ENCODE assay signal across 14 cellular contexts in the genomic region with DNA sequence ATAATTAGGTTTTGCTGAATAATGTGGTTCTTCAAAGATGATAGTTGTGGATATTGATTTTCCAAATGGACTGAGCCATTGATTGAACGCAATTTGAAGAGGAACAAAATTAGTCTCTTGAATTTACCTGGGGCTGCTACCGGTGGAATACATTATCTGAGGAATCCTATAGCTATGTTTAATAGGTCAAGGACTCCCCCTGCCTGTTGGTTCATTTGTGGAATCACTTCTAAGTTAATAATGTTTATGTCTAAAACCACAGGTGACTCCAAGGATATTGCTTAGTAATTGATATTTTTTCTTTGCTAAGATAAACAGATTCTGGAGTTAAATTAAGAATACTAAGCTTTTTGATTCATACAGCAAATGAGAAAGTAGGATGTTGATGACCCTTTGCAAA.
DNase-seq lines count a peak whose midpoint lies in the region; ATAC-seq, FAIRE-seq and TF ChIP-seq lines count a peak whose summit lies in the region.
"Had no signal": no experiment of that assay in that cellular context is flagged by ENCODE, and none has a peak within 500 bp of the region (broad histone marks: within the 10 kb centered on the region; RNA-seq: fewer than 3 reads in every experiment).

No MANE protein-coding gene starts in this region.

- H4K20me1 ChIP-seq in OCI-LY1 (ENCODE audit: insufficient read depth, low read length) (no peaks in the 10 kb centered on the region), Karpas-422 (ENCODE audit: insufficient read depth, low read depth, low read length) (no peaks in the 10 kb centered on the region)
- H4K20me1 ChIP-seq: BLaER1 had no signal

- H3K79me2 ChIP-seq in OCI-LY1 (ENCODE audit: insufficient read depth, low read length) (no peaks in the 10 kb centered on the region), Karpas-422 (ENCODE audit: low read length) (no peaks in the 10 kb centered on the region)

- peaks cover 7% of the 10 kb centered on the region for H3K9me3 Mint-ChIP-seq in natural killer cell treated with Interleukin-12 subunit alpha and Interleukin-12 subunit beta and Interleukin-15 and Interleukin-18, amount 100 ng/mL, for 72 hours

- H3K27me3 ChIP-seq in OCI-LY1 (ENCODE audit: insufficient read depth, low read length) (no peaks in the 10 kb centered on the region), foreskin keratinocyte (no peaks in the 10 kb centered on the region), Karpas-422 (ENCODE audit: low read length) (no peaks in the 10 kb centered on the region)
- H3K27me3 ChIP-seq: BLaER1 had no signal

- TF ChIP-seq CTCF in OCI-LY1 (IDR thresholded peaks at IDR 0.05; ENCODE audit: low read length) (peak; percentile 39; the same call in 1 of the 2 replicates), foreskin keratinocyte (conservative IDR thresholded peaks at IDR 0.05) (peak; percentile 36)

- H3K36me3 Mint-ChIP-seq in natural killer cell treated with Interleukin-12 subunit alpha and Interleukin-12 subunit beta and Interleukin-15 and Interleukin-18, amount 100 ng/mL, for 72 hours: no peaks in the 10 kb centered on the region
- H3K36me3 Mint-ChIP-seq: naive thymus-derived CD8-positive, alpha-beta T cell had no signal

- H3K9me3 ChIP-seq in OCI-LY1 (ENCODE audit: low read length): no peaks in the 10 kb centered on the region
- H3K9me3 ChIP-seq in Karpas-422 (ENCODE audit: low read length): no peaks in the 10 kb centered on the region; the same call in none of the 2 replicates

- no peak overlapping the region for H3K4me2 ChIP-seq in OCI-LY1 (ENCODE audit: low read length)
- no peak overlapping the region for H3K4me2 ChIP-seq in Karpas-422 (ENCODE audit: low read depth, low read length, poor library complexity, severe bottlenecking)
- H3K4me2 ChIP-seq: BLaER1 had no signal

- H3K27ac Mint-ChIP-seq in natural killer cell treated with Interleukin-12 subunit alpha and Interleukin-12 subunit beta and Interleukin-15 and Interleukin-18, amount 100 ng/mL, for 72 hours: no peak overlapping the region
- H3K27ac Mint-ChIP-seq: naive thymus-derived CD8-positive, alpha-beta T cell had no signal

- DNase-seq in ACHN (peak; percentile 13), HPDE6-E6E7 (ENCODE audit: extremely low spot score) (peak; percentile 3), foreskin keratinocyte (peak in 1 of 2 donors; percentile 34), cerebellar nuclear complex (lab: John Stamatoyannopoulos, UW) (no peak), Karpas-422 (no peak), RCC 7860 (ENCODE audit: low spot score) (no peak)
- no peak for DNase-seq in natural killer cell treated with Interleukin-12 subunit alpha and Interleukin-12 subunit beta and Interleukin-15 and Interleukin-18, amount 100 ng/mL, for 72 hours (ENCODE audit: low spot score)
- DNase-seq: activated CD8-positive, alpha-beta memory T cell treated with anti-CD3 and anti-CD28 coated beads, Interleukin-2, amount 50 U/mL, for 48 hours; aorta; naive thymus-derived CD8-positive, alpha-beta T cell; NK-92 treated with Interleukin-12 subunit alpha and Interleukin-12 subunit beta, amount 100 ng/mL, for 24 hours; T-helper 9 cell had no signal

- in situ Hi-C loops in ACHN (cut with HindIII; ENCODE audit: low pct_ligation_motif_present, low pct_unique_long_range_greater_than_20kb, low sequenced_read_pairs): no loop called here

- no peaks in the 10 kb centered on the region for H3F3A ChIP-seq in OCI-LY1 (ENCODE audit: insufficient read depth, low read length)

- H3K9ac ChIP-seq in OCI-LY1 (ENCODE audit: low read length) (no peak overlapping the region), Karpas-422 (ENCODE audit: low read length) (no peak overlapping the region)
- H3K9ac ChIP-seq: BLaER1 had no signal

- no peak overlapping the region for H3K4me3 ChIP-seq in OCI-LY1 (ENCODE audit: low read depth, low read length, poor library complexity, severe bottlenecking)
- no peak overlapping the region for H3K4me3 ChIP-seq in Karpas-422 (ENCODE audit: low read length)
- H3K4me3 ChIP-seq: BLaER1 had no signal

- H3K4me3 Mint-ChIP-seq in natural killer cell treated with Interleukin-12 subunit alpha and Interleukin-12 subunit beta and Interleukin-15 and Interleukin-18, amount 100 ng/mL, for 72 hours: no peak overlapping the region
- H3K4me3 Mint-ChIP-seq: naive thymus-derived CD8-positive, alpha-beta T cell had no signal

- H2AFZ ChIP-seq in OCI-LY1 (ENCODE audit: low read length): no peak overlapping the region
- H2AFZ ChIP-seq in Karpas-422 (ENCODE audit: low read length): no peak overlapping the region

- H3K9me2 ChIP-seq in OCI-LY1 (ENCODE audit: low read depth, low read length) (no peaks in the 10 kb centered on the region), Karpas-422 (replicated peaks; ENCODE audit: insufficient read depth, low read length) (no peaks in the 10 kb centered on the region)

- H3K36me3 ChIP-seq in OCI-LY1 (ENCODE audit: insufficient read depth, low read length) (no peaks in the 10 kb centered on the region), Karpas-422 (ENCODE audit: insufficient read depth, low read length) (no peaks in the 10 kb centered on the region)
- H3K36me3 ChIP-seq: BLaER1 had no signal

- H3K27ac ChIP-seq in OCI-LY1 (ENCODE audit: low read depth, low read length, poor library complexity, severe bottlenecking): no peak overlapping the region
- no peak overlapping the region for H3K27ac ChIP-seq in foreskin keratinocyte
- H3K27ac ChIP-seq in Karpas-422 (ENCODE audit: low read length): no peak overlapping the region
- H3K27ac ChIP-seq: BLaER1 had no signal

- no peaks in the 10 kb centered on the region for H3K4me1 ChIP-seq in OCI-LY1 (ENCODE audit: insufficient read depth, low read length, severe bottlenecking)
- H3K4me1 ChIP-seq in foreskin keratinocyte: no peaks in the 10 kb centered on the region
- no peaks in the 10 kb centered on the region for H3K4me1 ChIP-seq in Karpas-422 (ENCODE audit: low read length)
- H3K4me1 ChIP-seq: BLaER1 had no signal

- no peak for FAIRE-seq in RCC 7860 (lab: Jason Lieb, UNC)

- H3K27me3 Mint-ChIP-seq in natural killer cell treated with Interleukin-12 subunit alpha and Interleukin-12 subunit beta and Interleukin-15 and Interleukin-18, amount 100 ng/mL, for 72 hours: no peaks in the 10 kb centered on the region
- H3K27me3 Mint-ChIP-seq: naive thymus-derived CD8-positive, alpha-beta T cell had no signal

- no peaks in the 10 kb centered on the region for H3K4me1 Mint-ChIP-seq in natural killer cell treated with Interleukin-12 subunit alpha and Interleukin-12 subunit beta and Interleukin-15 and Interleukin-18, amount 100 ng/mL, for 72 hours (ENCODE audit: low read depth in 2 of 2)
- H3K4me1 Mint-ChIP-seq: naive thymus-derived CD8-positive, alpha-beta T cell had no signal

- ATAC-seq in foreskin keratinocyte: no peak
- no peak for ATAC-seq in natural killer cell treated with Interleukin-12 subunit alpha and Interleukin-12 subunit beta and Interleukin-15 and Interleukin-18, amount 100 ng/mL, for 72 hours
- ATAC-seq: naive thymus-derived CD8-positive, alpha-beta T cell had no signal

Comparison
In these comparisons a context has a peak if more than half of its experiments do, and no peak if none do; other contexts are left out.
1. DNase-seq: peak in ACHN (single experiment) and HPDE6-E6E7 (single experiment); none in cerebellar nuclear complex (0 of 2), natural killer cell treated with Interleukin-12 subunit alpha and Interleukin-12 subunit beta and Interleukin-15 and Interleukin-18, amount 100 ng/mL, for 72 hours (single experiment), Karpas-422 (single experiment) and RCC 7860 (single experiment).